In the genomic region with DNA sequence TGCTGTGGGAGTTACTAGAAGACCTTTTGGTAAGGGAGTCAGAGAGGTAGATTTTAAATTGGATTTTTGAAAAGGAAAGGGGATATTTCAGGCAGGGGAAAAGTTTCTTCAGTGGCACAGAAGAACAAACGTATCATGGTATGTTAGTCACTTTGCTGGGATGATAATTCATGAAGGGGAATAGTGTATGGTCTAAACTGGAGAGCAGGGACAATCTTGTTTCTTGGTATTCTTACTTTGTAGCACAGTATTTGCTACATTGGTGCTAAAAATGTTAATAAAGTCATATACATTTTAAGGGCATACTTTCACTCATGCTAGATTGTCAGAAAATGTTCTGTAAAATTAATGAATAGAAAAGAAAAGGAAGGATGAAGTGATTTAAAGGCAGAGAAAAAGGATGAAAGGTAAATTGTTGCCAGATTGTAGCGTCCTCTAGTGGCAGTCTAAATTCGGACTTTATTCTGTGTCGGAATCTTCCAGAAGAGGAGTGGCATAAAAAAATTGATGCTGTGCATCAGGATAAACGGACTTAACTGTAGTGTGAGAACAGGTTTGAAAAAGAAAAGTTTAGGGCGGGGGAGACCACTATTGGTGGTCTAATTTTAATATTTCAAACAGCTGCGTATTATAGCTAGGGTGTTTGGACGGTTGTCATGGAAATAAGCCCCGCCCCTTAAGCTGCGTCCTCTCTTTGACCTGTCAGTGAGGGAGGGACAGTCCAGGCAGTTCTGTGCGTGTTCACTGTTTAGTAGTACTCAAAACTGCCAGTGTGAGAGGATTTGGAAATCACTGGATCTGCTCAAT, we compare ENCODE assay signal across 8 cellular contexts. TPM values are rescaled to one million over a fixed set of nuclear protein-coding genes. Genes with fewer than 3 reads are reported as not detected.
DNase-seq lines count a peak whose midpoint lies in the region; FAIRE-seq and TF ChIP-seq lines count a peak whose summit lies in the region.

A gene with protein sequence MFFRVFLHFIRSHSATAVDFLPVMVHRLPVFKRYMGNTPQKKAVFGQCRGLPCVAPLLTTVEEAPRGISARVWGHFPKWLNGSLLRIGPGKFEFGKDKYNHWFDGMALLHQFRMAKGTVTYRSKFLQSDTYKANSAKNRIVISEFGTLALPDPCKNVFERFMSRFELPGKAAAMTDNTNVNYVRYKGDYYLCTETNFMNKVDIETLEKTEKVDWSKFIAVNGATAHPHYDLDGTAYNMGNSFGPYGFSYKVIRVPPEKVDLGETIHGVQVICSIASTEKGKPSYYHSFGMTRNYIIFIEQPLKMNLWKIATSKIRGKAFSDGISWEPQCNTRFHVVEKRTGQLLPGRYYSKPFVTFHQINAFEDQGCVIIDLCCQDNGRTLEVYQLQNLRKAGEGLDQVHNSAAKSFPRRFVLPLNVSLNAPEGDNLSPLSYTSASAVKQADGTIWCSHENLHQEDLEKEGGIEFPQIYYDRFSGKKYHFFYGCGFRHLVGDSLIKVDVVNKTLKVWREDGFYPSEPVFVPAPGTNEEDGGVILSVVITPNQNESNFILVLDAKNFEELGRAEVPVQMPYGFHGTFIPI (plus strand): TSS at position 724 of the 807 bp plus-strand sequence. CDS start 90 bp downstream, outside the sequence.

- H4K20me1 ChIP-seq in H9 (ENCODE audit: control insufficient read depth, insufficient read depth, insufficient read length), result no peaks in the 10 kb centered on the region
- no peaks in the 10 kb centered on the region for H4K20me1 ChIP-seq in endothelial cell of umbilical vein (replicated peaks; ENCODE audit: control insufficient read depth, extremely low read depth, insufficient read depth, low read length)

- CTCF ChIA-PET in activated CD4-positive, alpha-beta T cell treated with anti-CD3 and anti-CD28 coated beads, Interleukin-2, amount 10 ng/mL, durations not matched to agents 7 days and 5 days (lab: Charles Lee), result interaction anchor here (1.1 kb wide), 1 partner anchor 249 kb away, joined by 3 read pairs; no protein-coding TSS in a partner anchor
- CTCF ChIA-PET in endothelial cell of umbilical vein (lab: Charles Lee), result interaction anchor here (0.6 to 4.0 kb wide), 30 partner anchors 8 to 304 kb away, joined by 3 to 150 read pairs (median 4); partner anchors contain the start of genes IL18, SDHD, TEX12 and TIMM8B

- 0 out of 4 replicates have a peak, but pooled peaks cover 0 to 2% of the 10 kb centered on the region in 2 experiments for H3K4me1 Mint-ChIP-seq in H9
- H3K4me1 Mint-ChIP-seq in activated CD4-positive, alpha-beta T cell treated with anti-CD3 and anti-CD28 coated beads, Interleukin-2, amount 10 ng/mL, durations not matched to agents 7 days and 5 days, result peaks cover 10% of the 10 kb centered on the region

- no peak within 1 kb of the TSS for H4K91ac ChIP-seq in H9 (ENCODE audit: insufficient read length, low read depth, low read length)

- intact Hi-C loops in endothelial cell of umbilical vein (cut with micrococcal nuclease), result loop anchor here (1.0 to 5.0 kb wide), 5 partner anchors 55 to 296 kb away; partner anchors contain the start of genes CFAP68, FDXACB1, SDHD and TIMM8B

- H3K4me2 ChIP-seq in H9 (ENCODE audit: insufficient read depth, insufficient read length, low read length) (peak within 1 kb of the TSS; percentile 35), endothelial cell of umbilical vein (ENCODE audit: insufficient read depth, low read length) (peak within 1 kb of the TSS; percentile 96)

- H3K9me3 Mint-ChIP-seq in H9, result no peaks in the 10 kb centered on the region
- H3K9me3 Mint-ChIP-seq in activated CD4-positive, alpha-beta T cell treated with anti-CD3 and anti-CD28 coated beads, Interleukin-2, amount 10 ng/mL, durations not matched to agents 7 days and 5 days, result no peaks in the 10 kb centered on the region

- H3K27ac Mint-ChIP-seq in H9, result peak within 1 kb of the TSS in 1 of 3 experiments; percentile 78; a peak in 2 of 7 replicates
- no peak within 1 kb of the TSS for H3K27ac Mint-ChIP-seq in activated CD4-positive, alpha-beta T cell treated with anti-CD3 and anti-CD28 coated beads, Interleukin-2, amount 10 ng/mL, durations not matched to agents 7 days and 5 days

- TF ChIP-seq CTCF in H9 (conservative IDR thresholded peaks at IDR 0.05) (peak; percentile 96), endothelial cell of umbilical vein (IDR thresholded peaks at IDR 0.05; ENCODE audit: extremely low read depth in 1 of 2, insufficient read depth in 1 of 2, low read depth in 1 of 2, low read length in 2 of 2) (peak; percentile 73 to 82)

- no peak within 1 kb of the TSS for H2BK5ac ChIP-seq in H9 (ENCODE audit: insufficient read length, low read length)

- no peaks in the 10 kb centered on the region for H3K79me2 ChIP-seq in H9 (ENCODE audit: insufficient read depth, low read length)
- no peaks in the 10 kb centered on the region for H3K79me2 ChIP-seq in endothelial cell of umbilical vein (ENCODE audit: control insufficient read depth, insufficient read depth, low read length)

- no peak within 1 kb of the TSS for H2BK20ac ChIP-seq in H9 (ENCODE audit: low read depth, low read length, poor library complexity, severe bottlenecking)

- peak within 1 kb of the TSS; percentile 31 to 75 for H3K4me3 Mint-ChIP-seq in H9
- H3K4me3 Mint-ChIP-seq in activated CD4-positive, alpha-beta T cell treated with anti-CD3 and anti-CD28 coated beads, Interleukin-2, amount 10 ng/mL, durations not matched to agents 7 days and 5 days, result peak within 1 kb of the TSS; percentile 56

- H3K23ac ChIP-seq in H9 (ENCODE audit: insufficient read length, low read depth, low read length), result no peak within 1 kb of the TSS

- in situ Hi-C loops in Caki2 (cut with HindIII; ENCODE audit: low pct_unique_long_range_greater_than_20kb, low sequenced_read_pairs), result no loop called here

- H3K9ac ChIP-seq in H9 (ENCODE audit: extremely low read depth, insufficient read length, low read length), result no peak within 1 kb of the TSS
- H3K9ac ChIP-seq in endothelial cell of umbilical vein (replicated peaks; ENCODE audit: extremely low read depth, insufficient read depth, low read length), result peak within 1 kb of the TSS; percentile 71

- peaks cover 13% of the 10 kb centered on the region for H3K27me3 Mint-ChIP-seq in H9 (ENCODE audit: low read depth)
- peaks cover 30% of the 10 kb centered on the region for H3K27me3 Mint-ChIP-seq in activated CD4-positive, alpha-beta T cell treated with anti-CD3 and anti-CD28 coated beads, Interleukin-2, amount 10 ng/mL, durations not matched to agents 7 days and 5 days

- H3K4me1 ChIP-seq in H9 (ENCODE audit: insufficient read depth, low read length) (no peaks in the 10 kb centered on the region), endothelial cell of umbilical vein (ENCODE audit: control insufficient read depth, extremely low read depth, insufficient read depth, low read length) (peaks cover 16% of the 10 kb centered on the region)

- peak; percentile 47 for FAIRE-seq in endothelial cell of umbilical vein (lab: Jason Lieb, UNC)

- H2BK120ac ChIP-seq in H9 (ENCODE audit: low read depth, low read length, poor library complexity, severe bottlenecking), result no peak within 1 kb of the TSS

- no peak within 1 kb of the TSS for H2BK15ac ChIP-seq in H9 (ENCODE audit: low read depth, low read length)

- no peaks in the 10 kb centered on the region for H3K9me1 ChIP-seq in endothelial cell of umbilical vein (replicated peaks; ENCODE audit: control insufficient read depth, extremely low read depth, insufficient read depth, low read length)

- no peak within 1 kb of the TSS for H3K18ac ChIP-seq in H9 (ENCODE audit: insufficient read length, low read depth, low read length)

- no peak within 1 kb of the TSS for H3K27ac ChIP-seq in H9 (ENCODE audit: insufficient read length, low read depth, low read length)
- H3K27ac ChIP-seq in endothelial cell of umbilical vein (ENCODE audit: insufficient read depth, low read depth, low read length), result peak within 1 kb of the TSS; percentile 69

- H3K4me3 ChIP-seq in endothelial cell of umbilical vein (replicated peaks in 1 of 3; ENCODE audit: insufficient read depth in 1 of 3, low read depth in 1 of 3, low read length in 3 of 3), result peak within 1 kb of the TSS; percentile 17 to 68 (median 37)

- H3K4ac ChIP-seq in H9 (ENCODE audit: low read depth, low read length), result no peak within 1 kb of the TSS

- BruUV-seq in endothelial cell of umbilical vein (replicated peaks; lab: Mats Ljungman, UMichigan), result no TSS peak

- H3K36me3 Mint-ChIP-seq in H9 (ENCODE audit: insufficient read depth in 1 of 3, low read depth in 3 of 3), result no peaks in the 10 kb centered on the region
- H3K36me3 Mint-ChIP-seq in activated CD4-positive, alpha-beta T cell treated with anti-CD3 and anti-CD28 coated beads, Interleukin-2, amount 10 ng/mL, durations not matched to agents 7 days and 5 days (ENCODE audit: low read depth), result no peaks in the 10 kb centered on the region

- H3K9me3 ChIP-seq in H9 (ENCODE audit: control insufficient read depth, low read depth, low read length) (no peaks in the 10 kb centered on the region), endothelial cell of umbilical vein (replicated peaks; ENCODE audit: control insufficient read depth, insufficient read depth, low read length) (no peaks in the 10 kb centered on the region)

- no peaks in the 10 kb centered on the region for H3K36me3 ChIP-seq in endothelial cell of umbilical vein (ENCODE audit: control insufficient read depth in 2 of 2, extremely low read depth in 1 of 2, insufficient read depth in 2 of 2, low read length in 2 of 2)

- H2BK12ac ChIP-seq in H9 (ENCODE audit: insufficient read length, low read depth, low read length), result no peak within 1 kb of the TSS

- no peaks in the 10 kb centered on the region for H3K79me1 ChIP-seq in H9 (ENCODE audit: insufficient read depth, low read depth, low read length, poor library complexity, severe bottlenecking)

- dilution Hi-C loops in endothelial cell of umbilical vein (cut with MboI; ENCODE audit: extremely low pct_ligation_motif_present, low sequenced_read_pairs), result no loop called here

- H3K14ac ChIP-seq in H9 (ENCODE audit: insufficient read depth, low read length), result no peak within 1 kb of the TSS

- no peak for TF ChIP-seq POLR2A in endothelial cell of umbilical vein (IDR thresholded peaks at IDR 0.05; ENCODE audit: low read depth, low read length)

- H3K27me3 ChIP-seq in H9 (ENCODE audit: insufficient read depth, low read length) (no peaks in the 10 kb centered on the region), endothelial cell of umbilical vein (ENCODE audit: control insufficient read depth in 2 of 2, insufficient read depth in 2 of 2, low read length in 2 of 2) (peaks cover 4 to 6% of the 10 kb centered on the region in 2 experiments)

- H3K56ac ChIP-seq in H9 (ENCODE audit: insufficient read length, low read depth, low read length), result no peak within 1 kb of the TSS

- POLR2A ChIA-PET in activated CD4-positive, alpha-beta T cell treated with anti-CD3 and anti-CD28 coated beads, Interleukin-2, amount 10 ng/mL, durations not matched to agents 7 days and 5 days (lab: Charles Lee), result no interaction called here
- POLR2A ChIA-PET in endothelial cell of umbilical vein (lab: Charles Lee), result no interaction called here

- H2AK5ac ChIP-seq in H9 (ENCODE audit: insufficient read length, low read length), result no peak within 1 kb of the TSS

- H4K8ac ChIP-seq in H9 (replicated peaks; ENCODE audit: insufficient read length, low read depth, low read length), result no peak within 1 kb of the TSS

- no peak within 1 kb of the TSS for H3T11ph ChIP-seq in H9 (ENCODE audit: low read length)

- peak; percentile 87 for DNase-seq in Caki2 (ENCODE audit: low read depth)
- peak; percentile 67 for DNase-seq in H9
- peak; percentile 20 for DNase-seq in NCI-H2081 treated with DMSO at 0.1 percent for 48 hours (lab: John Stamatoyannopoulos, UW)
- peak; percentile 45 for DNase-seq in activated CD4-positive, alpha-beta T cell treated with anti-CD3 and anti-CD28 coated beads, Interleukin-2, amount 10 ng/mL, durations not matched to agents 7 days and 5 days
- peak; percentile 82 for DNase-seq in endothelial cell of umbilical vein (ENCODE audit: low read depth, low spot score)
- peak; percentile 95 for DNase-seq in medulla oblongata (ENCODE audit: extremely low spot score)
- peak; percentile 13 for DNase-seq in stimulated activated CD8-positive, alpha-beta memory T cell treated with anti-CD3 and anti-CD28 coated beads, Interleukin-12 subunit alpha, Interleukin-12 subunit beta, amount 100 ng/mL, for 4 hours (ENCODE audit: low read depth)
- no peak for DNase-seq in NCI-H446 treated with DMSO at 0.1 percent for 48 hours (lab: John Stamatoyannopoulos, UW)

- no CpG with 5 or more reads among the region's 11 CpGs for WGBS in H9 (ENCODE audit: extremely low coverage, insufficient read length, low lambda C conversion rate)

- no peaks in the 10 kb centered on the region for H3K23me2 ChIP-seq in H9 (ENCODE audit: insufficient read length, low read depth, low read length, poor library complexity, severe bottlenecking)

- no peak within 1 kb of the TSS for H4K5ac ChIP-seq in H9 (ENCODE audit: insufficient read length, low read depth, low read length)

- H2AFZ ChIP-seq in H9 (ENCODE audit: low read length) (no peak within 1 kb of the TSS), endothelial cell of umbilical vein (ENCODE audit: low read depth, low read length) (peak within 1 kb of the TSS; percentile 94)

RNA-seq across cellular contexts. Expression of the gene that starts here (rescaled TPM):
- total RNA-seq in Caki2 (2014; rRNA removed; shearing (Covaris generic); ENCODE audit: low replicate concordance), result 8.1 and 8.9 TPM in 2 replicates
- 0.31 and 0.44 TPM in 2 replicates for total RNA-seq in H9 (2021)
- 1 to 10 TPM; 1.2 to 2.4 TPM for total RNA-seq in activated CD4-positive, alpha-beta T cell treated with anti-CD3 and anti-CD28 coated beads, Interleukin-2, amount 10 ng/mL, durations not matched to agents 7 days and 5 days
- 1.4 and 1.9 TPM in 2 replicates for total RNA-seq in endothelial cell of umbilical vein
- 0.58 and 0.60 TPM in 2 replicates for polyA plus RNA-seq in endothelial cell of umbilical vein
- 0.09 and 0.11 TPM in 2 replicates for polyA plus RNA-seq in endothelial cell of umbilical vein (2011; cell fraction: cytosol; rRNA removed)
- polyA plus RNA-seq in endothelial cell of umbilical vein (2011; cell fraction: nucleus; rRNA removed), result 5.2 and 6.3 TPM in 2 replicates
- polyA plus RNA-seq in endothelial cell of umbilical vein (2012), result 0.99 and 1.2 TPM in 2 replicates
- polyA minus RNA-seq in endothelial cell of umbilical vein, result 1.4 and 1.7 TPM in 2 replicates
- polyA minus RNA-seq in endothelial cell of umbilical vein (2011; cell fraction: cytosol; rRNA and poly(A)+ RNA removed), result not detected
- polyA minus RNA-seq in endothelial cell of umbilical vein (2011; cell fraction: nucleus; rRNA and poly(A)+ RNA removed), result 2.1 and 4.4 TPM in 2 replicates

Comparison
In these comparisons a context has a peak if more than half of its experiments do, and no peak if none do; other contexts are left out.
1. Peak in DNase-seq and H3K4me2 ChIP-seq in H9; RNA of the gene not detected or under 1 TPM.